1 cellular context compared by ENCODE assay signal in genomic region chr5:139112362-139112761, GRCh38.
A peak's percentile ranks its signal among the peaks of the same experiment; 100 is the strongest.
TF ChIP-seq lines count a peak whose summit lies in the region.
"Not testable (repeated sequence)": the region's sequence is repeated elsewhere in the genome, so short reads cannot be mapped to it uniquely, and the experiment has no call there.

No MANE protein-coding gene starts in this region.

- H3K27ac ChIP-seq in HEK293 (ENCODE audit: extremely low read depth, low read depth, low read length) = not testable (repeated sequence)

- POLR2A ChIA-PET in HEK293 (lab: Yijun Ruan, JAX) = not testable (repeated sequence)

- not testable (repeated sequence) for H3K4me1 ChIP-seq in HEK293 (ENCODE audit: control insufficient read depth, insufficient read depth, low read length)

- H3K36me3 ChIP-seq in HEK293 (ENCODE audit: control insufficient read depth in 2 of 2, insufficient read depth in 1 of 2, low read length in 2 of 2) = not testable (repeated sequence)

- TF ChIP-seq CTCF in HEK293 (tag by site-specific recombination; IDR thresholded peaks at IDR 0.05) = not testable (repeated sequence)

- H3K9me3 ChIP-seq in HEK293 (ENCODE audit: control insufficient read depth, insufficient read depth, low read depth, low read length) = not testable (repeated sequence)

- H3K4me3 ChIP-seq in HEK293 (ENCODE audit: low read depth, low read length) = not testable (repeated sequence)

- CTCF ChIA-PET in HEK293 (lab: Yijun Ruan, JAX) = not testable (repeated sequence)

TF ChIP-seq in HEK293, 187 proteins besides CTCF, POLR2A, EP300 and RAD21:
- TF ChIP-seq KLF1 (tag by site-specific recombination; IDR thresholded peaks at IDR 0.05) = peak; percentile 74
